ENCODE assay signal across 1 cellular context in the genomic region with DNA sequence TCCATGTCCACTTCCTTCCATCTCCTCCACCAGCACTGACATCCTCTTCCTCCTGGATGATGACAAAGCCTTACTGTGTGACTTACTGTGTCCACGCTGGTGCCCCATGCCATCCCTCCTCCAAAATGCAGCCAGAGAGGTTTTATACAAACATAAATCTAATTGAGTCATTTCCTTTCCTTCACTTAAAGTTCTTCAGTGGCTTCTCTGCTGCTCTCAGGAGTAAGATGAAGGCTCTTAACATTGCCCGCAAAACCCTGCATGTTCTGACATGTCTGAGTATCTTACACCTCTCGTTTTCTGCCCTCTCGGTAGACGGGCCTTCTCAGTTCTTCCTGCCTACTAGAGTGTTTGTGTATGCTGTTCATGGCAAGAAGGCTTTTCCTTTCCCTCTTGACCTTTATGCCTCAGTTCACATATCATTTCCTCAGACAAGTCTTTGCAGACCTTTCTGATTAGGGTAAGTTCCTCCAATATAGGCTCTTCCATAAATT.
TF ChIP-seq lines count a peak whose summit lies in the region.

No MANE protein-coding gene starts in this region.

TF ChIP-seq in SK-N-SH treated with all-trans-retinoic acid at 6 μM for 48 hours, 23 proteins besides CTCF, POLR2A, EP300 and RAD21 (continued from another document):
- no peak for TF ChIP-seq ZNF70 (CRISPR knock-in tag; IDR thresholded peaks at IDR 0.05)
